8 cellular contexts compared by ENCODE assay signal in genomic region chr7:80916770-80917681, GRCh38. TPM values are rescaled to one million over a fixed set of nuclear protein-coding genes. Genes with fewer than 3 reads are reported as not detected.
DNase-seq lines count a peak whose midpoint lies in the region; ATAC-seq and TF ChIP-seq lines count a peak whose summit lies in the region.

No MANE protein-coding gene starts in this region.

- H3K4me3 Mint-ChIP-seq in chondrocyte (ENCODE audit: unreplicated experiment), result peak overlapping the region; percentile 82
- peak overlapping the region; percentile 98 for H3K4me3 Mint-ChIP-seq in mesothelial cell of epicardium
- H3K4me3 Mint-ChIP-seq in naive thymus-derived CD8-positive, alpha-beta T cell, result peak overlapping the region in 1 of 10 donors; percentile 4

- H3K27ac Mint-ChIP-seq in chondrocyte (ENCODE audit: unreplicated experiment) (no peak overlapping the region), mesothelial cell of epicardium (peak overlapping the region; percentile 99)
- peak overlapping the region in 1 of 10 donors; percentile 64 for H3K27ac Mint-ChIP-seq in naive thymus-derived CD8-positive, alpha-beta T cell

- H3K27me3 Mint-ChIP-seq in chondrocyte (ENCODE audit: low read depth) (no peaks in the 10 kb centered on the region), mesothelial cell of epicardium (ENCODE audit: low read depth) (no peaks in the 10 kb centered on the region)
- peaks cover 32 to 67% (median 35%) of the 10 kb centered on the region in 5 donors for H3K27me3 Mint-ChIP-seq in naive thymus-derived CD8-positive, alpha-beta T cell

- H3K4me1 Mint-ChIP-seq in chondrocyte (ENCODE audit: low read depth) (peaks cover 42% of the 10 kb centered on the region), mesothelial cell of epicardium (peaks cover 71% of the 10 kb centered on the region)
- H3K4me1 Mint-ChIP-seq in naive thymus-derived CD8-positive, alpha-beta T cell, result peaks cover 0 to 7% (median 5%) of the 10 kb centered on the region in 4 donors

- H3K4me3 ChIP-seq in AG10803 (ENCODE audit: low read length), result peak overlapping the region; percentile 69

- H3K9me3 Mint-ChIP-seq in chondrocyte (ENCODE audit: low read depth), result no peaks in the 10 kb centered on the region
- H3K9me3 Mint-ChIP-seq in mesothelial cell of epicardium, result no peaks in the 10 kb centered on the region
- peaks cover 0 to 9% (median 0%) of the 10 kb centered on the region in 9 donors for H3K9me3 Mint-ChIP-seq in naive thymus-derived CD8-positive, alpha-beta T cell

- POLR2A ChIA-PET in naive thymus-derived CD8-positive, alpha-beta T cell (lab: Charles Lee), result no interaction called here

- TF ChIP-seq CTCF in AG10803 (conservative IDR thresholded peaks at IDR 0.05; ENCODE audit: low read length) (peak; percentile 70), chondrocyte (IDR thresholded peaks at IDR 0.05) (peak; percentile 80), mesothelial cell of epicardium (IDR thresholded peaks at IDR 0.05; ENCODE audit: unreplicated experiment) (peak; percentile 41)

- no peak for ATAC-seq in HG03175 (IDR thresholded peaks at IDR 0.05; ENCODE audit: unreplicated experiment)
- ATAC-seq in naive thymus-derived CD8-positive, alpha-beta T cell, result no peak

- peak; percentile 66 for DNase-seq in AG10803 (ENCODE audit: low read depth)
- peak; percentile 54 for DNase-seq in LoVo (ENCODE audit: low spot score)
- DNase-seq in chondrocyte (ENCODE audit: low spot score), result no peak
- DNase-seq in mesothelial cell of epicardium (ENCODE audit: low spot score in 2 of 2, unreplicated experiment in 2 of 2), result no peak
- DNase-seq in cortex of kidney (lab: John Stamatoyannopoulos, UW), result no peak
- DNase-seq in naive thymus-derived CD8-positive, alpha-beta T cell, result no peak
- no peak for DNase-seq in NCI-H2171 treated with DMSO at 0.1 percent for 48 hours (lab: John Stamatoyannopoulos, UW)

- H3K36me3 Mint-ChIP-seq in chondrocyte (ENCODE audit: low read depth) (peaks cover 8% of the 10 kb centered on the region), mesothelial cell of epicardium (peaks cover 33% of the 10 kb centered on the region)
- peaks cover 0 to 7% (median 1%) of the 10 kb centered on the region in 3 donors for H3K36me3 Mint-ChIP-seq in naive thymus-derived CD8-positive, alpha-beta T cell

RNA-seq across cellular contexts. Expression of gene SEMA3C, which starts 1.8 kb away (rescaled TPM):
- total RNA-seq in chondrocyte, result 77.4 to 155 TPM (median 80.0 TPM) in 3 replicates
- 490 to 527 TPM (median 496 TPM) in 3 replicates for total RNA-seq in mesothelial cell of epicardium
- not detected for total RNA-seq in naive thymus-derived CD8-positive, alpha-beta T cell
- not detected for polyA plus RNA-seq in naive thymus-derived CD8-positive, alpha-beta T cell

Comparison
In these comparisons a context has a peak if more than half of its experiments do, and no peak if none do; other contexts are left out.
1. DNase-seq: peak in AG10803 (single experiment) and LoVo (single experiment); none in chondrocyte (single experiment), mesothelial cell of epicardium (0 of 2), cortex of kidney (single experiment), naive thymus-derived CD8-positive, alpha-beta T cell (0 of 10) and NCI-H2171 treated with DMSO at 0.1 percent for 48 hours (single experiment).
2. RNA of gene SEMA3C, which starts 1.8 kb away (total RNA-seq): 490 to 527 TPM in mesothelial cell of epicardium and 77.4 to 155 TPM in chondrocyte; not detected in naive thymus-derived CD8-positive, alpha-beta T cell; every median in the first group is over 10 times any median in the second.
3. Peak in every context shown above with its lines, with median percentiles within 50 percentile points of each other: CTCF ChIP-seq.